Comparison of ENCODE assay signal across 18 cellular contexts in the genomic region with DNA sequence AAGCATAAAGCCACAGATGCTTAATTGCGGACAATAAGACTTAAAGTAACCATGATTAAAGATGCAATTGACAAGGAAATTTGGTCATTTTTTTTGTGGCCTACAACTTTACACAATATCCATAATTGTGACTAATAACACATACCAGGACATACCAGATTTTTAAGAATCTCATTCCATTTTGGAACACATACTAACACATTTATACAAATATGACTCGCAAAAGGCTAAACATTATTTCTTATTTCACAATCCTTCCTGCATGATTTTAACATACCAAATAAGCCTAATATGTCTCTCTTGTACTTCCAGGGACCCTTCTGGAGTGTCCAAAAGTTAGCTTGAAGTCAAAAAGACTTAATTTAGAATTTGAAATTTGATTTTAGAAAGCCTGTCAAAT. TPM values are rescaled to one million over a fixed set of nuclear protein-coding genes. Genes with fewer than 3 reads are reported as not detected.
DNase-seq lines count a peak whose midpoint lies in the region.
"Had no signal": no experiment of that assay in that cellular context is flagged by ENCODE, and none has a peak within 500 bp of the region (broad histone marks: within the 10 kb centered on the region; RNA-seq: fewer than 3 reads in every experiment).

No MANE protein-coding gene starts in this region.

- no peaks in the 10 kb centered on the region for H3K9me3 Mint-ChIP-seq in T-helper 2 cell treated with Interferon-gamma antibody and Interleukin-4, amounts not matched to agents 5 μg/mL and 100 μg/mL, for 36 hours

- no peaks in the 10 kb centered on the region for H3K27me3 ChIP-seq in GM23248 (replicated peaks; ENCODE audit: insufficient read depth)
- H3K27me3 ChIP-seq in adipocyte (replicated peaks; ENCODE audit: control insufficient read depth, insufficient read depth, low read length) = no peaks in the 10 kb centered on the region

- no peaks in the 10 kb centered on the region for H4K20me1 ChIP-seq in GM23248 (ENCODE audit: insufficient read depth)

- H3K4me3 ChIP-seq in GM23248 (no peak overlapping the region), adipocyte (ENCODE audit: low read length) (no peak overlapping the region)
- H3K4me3 ChIP-seq: A549, HAP-1, K562 had no signal

- DNase-seq in AG08395 (ENCODE audit: low spot score) = peak; percentile 10
- DNase-seq in GM23248 = peak; percentile 43
- peak; percentile 11 for DNase-seq in adipocyte (ENCODE audit: low read depth)
- peak; percentile 7 for DNase-seq in fibroblast of peridontal ligament (ENCODE audit: extremely low read depth)
- DNase-seq in T-helper 2 cell treated with Interferon-gamma antibody and Interleukin-4, amounts not matched to agents 5 μg/mL and 100 μg/mL, for 36 hours (ENCODE audit: low spot score) = no peak
- DNase-seq in dermis blood vessel endothelial cell = no peak
- DNase-seq in cortex of kidney (lab: John Stamatoyannopoulos, UW) = no peak
- DNase-seq in NCI-H345 treated with DMSO at 0.1 percent for 48 hours (lab: John Stamatoyannopoulos, UW; ENCODE audit: unreplicated experiment) = no peak
- DNase-seq: C1 segment of cervical spinal cord, NCI-H1105 treated with DMSO at 0.1 percent for 48 hours, NCI-H1694, NCI-H510A treated with DMSO at 0.1 percent for 48 hours, NCI-H774, SHP77, SK-N-SH had no signal

- no peak overlapping the region for H3K4me3 Mint-ChIP-seq in T-helper 2 cell treated with Interferon-gamma antibody and Interleukin-4, amounts not matched to agents 5 μg/mL and 100 μg/mL, for 36 hours

- in situ Hi-C loops in GM23248 (cut with MboI) = no loop called here

- H3F3A ChIP-seq in GM23248 (ENCODE audit: insufficient read depth) = 0 out of 2 replicates have a peak, but pooled peaks cover 4% of the 10 kb centered on the region

- H3K9me3 ChIP-seq in GM23248 (ENCODE audit: low read depth) (no peaks in the 10 kb centered on the region), adipocyte (ENCODE audit: control insufficient read depth, low read length) (no peaks in the 10 kb centered on the region)
- H3K9me3 ChIP-seq: A549, HAP-1, SK-N-SH had no signal

- H3K27ac Mint-ChIP-seq in T-helper 2 cell treated with Interferon-gamma antibody and Interleukin-4, amounts not matched to agents 5 μg/mL and 100 μg/mL, for 36 hours = no peak overlapping the region

- H3K4me2 ChIP-seq in GM23248 (ENCODE audit: unreplicated experiment) = no peak overlapping the region
- H3K4me2 ChIP-seq: A549, SK-N-SH had no signal

- no peaks in the 10 kb centered on the region for H3K4me1 Mint-ChIP-seq in T-helper 2 cell treated with Interferon-gamma antibody and Interleukin-4, amounts not matched to agents 5 μg/mL and 100 μg/mL, for 36 hours (ENCODE audit: low read depth)

- H3K27ac ChIP-seq in GM23248 = peak overlapping the region; percentile 9; the same call in 1 of the 2 replicates
- H3K27ac ChIP-seq: A549 had no signal

- H3K9ac ChIP-seq in GM23248 (no peak overlapping the region), adipocyte (ENCODE audit: low read length) (no peak overlapping the region)
- H3K9ac ChIP-seq: SK-N-SH had no signal

- no peaks in the 10 kb centered on the region for H3K79me2 ChIP-seq in GM23248 (ENCODE audit: insufficient read depth)

- 89 to 93% methylated on average over 2 of the region's 2 CpGs for WGBS in GM23248 (ENCODE audit: low coverage in 1 of 2, low lambda C conversion rate in 2 of 2, missing lambda C conversion rate in 2 of 2), 2 experiments

- H3K36me3 ChIP-seq in GM23248 (ENCODE audit: low read depth) (no peaks in the 10 kb centered on the region), adipocyte (ENCODE audit: control insufficient read depth, insufficient read depth, low read length, severe bottlenecking) (no peaks in the 10 kb centered on the region)
- H3K36me3 ChIP-seq: HAP-1 had no signal

- no peak overlapping the region for H2AFZ ChIP-seq in GM23248

- H3K36me3 Mint-ChIP-seq in T-helper 2 cell treated with Interferon-gamma antibody and Interleukin-4, amounts not matched to agents 5 μg/mL and 100 μg/mL, for 36 hours (ENCODE audit: low read depth) = no peaks in the 10 kb centered on the region

- H3K27me3 Mint-ChIP-seq in T-helper 2 cell treated with Interferon-gamma antibody and Interleukin-4, amounts not matched to agents 5 μg/mL and 100 μg/mL, for 36 hours (ENCODE audit: low read depth) = peaks cover 5% of the 10 kb centered on the region

- H3K9me2 ChIP-seq in GM23248 (ENCODE audit: insufficient read depth) = no peaks in the 10 kb centered on the region
- H3K9me2 ChIP-seq: SK-N-SH had no signal

- H3K4me1 ChIP-seq in GM23248 (ENCODE audit: insufficient read depth) (peaks cover 13% of the 10 kb centered on the region), adipocyte (ENCODE audit: control insufficient read depth, insufficient read depth, low read length) (peaks cover 12% of the 10 kb centered on the region)
- H3K4me1 ChIP-seq: A549, HAP-1 had no signal

RNA-seq across cellular contexts. Expression of a gene that starts 48.8 kb away (rescaled TPM):
- 49.2 and 68.8 TPM in 2 replicates for total RNA-seq in GM23248 (2014; rRNA removed; shearing (Covaris generic))
- polyA plus RNA-seq in GM23248 (2016; fragmentation: Nextera tagmentation; extraction: Ambion mirVana) = 51.0 and 54.5 TPM in 2 replicates
- 24.2 and 50.6 TPM in 2 replicates for total RNA-seq in dermis blood vessel endothelial cell

RNA-seq across cellular contexts. Expression of a gene that starts 53.4 kb away (rescaled TPM):
- 22.4 and 22.6 TPM in 2 replicates for total RNA-seq in GM23248 (2014; rRNA removed; shearing (Covaris generic))
- polyA plus RNA-seq in GM23248 (2016; fragmentation: Nextera tagmentation; extraction: Ambion mirVana) = 16.9 and 19.1 TPM in 2 replicates
- total RNA-seq in dermis blood vessel endothelial cell = 82.4 and 93.0 TPM in 2 replicates

Comparison
In these comparisons a context has a peak if more than half of its experiments do, and no peak if none do; other contexts are left out.
1. DNase-seq: peak in AG08395 (single experiment), GM23248 (single experiment), adipocyte (single experiment) and fibroblast of peridontal ligament (single experiment); none in T-helper 2 cell treated with Interferon-gamma antibody and Interleukin-4, amounts not matched to agents 5 μg/mL and 100 μg/mL, for 36 hours (single experiment), dermis blood vessel endothelial cell (single experiment), cortex of kidney (single experiment) and NCI-H345 treated with DMSO at 0.1 percent for 48 hours (single experiment).